In the genomic region with DNA sequence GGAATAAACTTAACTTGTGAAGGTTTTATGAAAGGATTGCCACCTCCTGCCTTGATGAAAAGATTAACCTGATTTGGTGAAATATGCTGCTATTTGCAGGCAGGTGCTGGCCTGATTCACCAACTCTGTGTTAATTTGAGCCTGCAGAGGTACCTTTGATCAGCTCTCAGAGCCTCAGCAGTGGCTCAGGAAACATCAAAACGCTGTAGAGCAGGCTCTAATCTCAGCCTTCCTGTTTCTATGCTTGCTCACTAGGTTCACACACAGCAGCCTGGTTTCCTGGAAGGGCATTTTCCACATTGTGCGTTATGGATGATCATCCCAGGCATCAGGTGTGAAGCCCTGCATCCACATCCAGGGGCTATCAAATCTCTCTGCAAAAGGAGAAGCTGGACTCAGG, we compare ENCODE assay signal across 12 cellular contexts. TPM values are rescaled to one million over a fixed set of nuclear protein-coding genes. Genes with fewer than 3 reads are reported as not detected.
DNase-seq lines count a peak whose midpoint lies in the region; ATAC-seq, FAIRE-seq and TF ChIP-seq lines count a peak whose summit lies in the region.
"Had no signal": no experiment of that assay in that cellular context is flagged by ENCODE, and none has a peak within 500 bp of the region (broad histone marks: within the 10 kb centered on the region; RNA-seq: fewer than 3 reads in every experiment).

No MANE protein-coding gene starts in this region.

- intact Hi-C loops in CD8-positive, alpha-beta T cell (cut with DNase I, micrococcal nuclease) = no loop called here

- H3K36me3 Mint-ChIP-seq in CD8-positive, alpha-beta T cell = peaks cover 4% of the 10 kb centered on the region
- peaks cover 3% of the 10 kb centered on the region for H3K36me3 Mint-ChIP-seq in effector memory CD8-positive, alpha-beta T cell (ENCODE audit: insufficient read depth)
- H3K36me3 Mint-ChIP-seq in mesothelial cell of epicardium = peaks cover 7% of the 10 kb centered on the region

- no peak overlapping the region for H3K27ac ChIP-seq in CD8-positive, alpha-beta T cell (ENCODE audit: low read depth, low read length)
- H3K27ac ChIP-seq in HUES6 (ENCODE audit: low read depth, low read length) (peak overlapping the region; percentile 4; the same call in 1 of the 2 replicates), RWPE1 (no peak overlapping the region)

- H3K9me3 Mint-ChIP-seq in CD8-positive, alpha-beta T cell = peaks cover 3% of the 10 kb centered on the region
- peaks cover 0 to 2% of the 10 kb centered on the region in 2 donors for H3K9me3 Mint-ChIP-seq in effector memory CD8-positive, alpha-beta T cell
- H3K9me3 Mint-ChIP-seq in mesothelial cell of epicardium = peaks cover 4% of the 10 kb centered on the region
- H3K9me3 Mint-ChIP-seq: activated naive CD4-positive, alpha-beta T cell treated with anti-CD3 and anti-CD28 coated beads, Interleukin-2, amount 50 U/mL, for 24 hours had no signal

- no peak for FAIRE-seq in H54 (lab: Jason Lieb, UNC)

- peak overlapping the region; percentile 66 for H3K27ac Mint-ChIP-seq in CD8-positive, alpha-beta T cell
- peak overlapping the region in 1 of 2 donors; percentile 38 for H3K27ac Mint-ChIP-seq in effector memory CD8-positive, alpha-beta T cell
- H3K27ac Mint-ChIP-seq in mesothelial cell of epicardium = peak overlapping the region; percentile 62
- H3K27ac Mint-ChIP-seq: activated naive CD4-positive, alpha-beta T cell treated with anti-CD3 and anti-CD28 coated beads, Interleukin-2, amount 50 U/mL, for 24 hours had no signal

- H3K27me3 Mint-ChIP-seq in CD8-positive, alpha-beta T cell (ENCODE audit: low read depth) = no peaks in the 10 kb centered on the region
- no peaks in the 10 kb centered on the region for H3K27me3 Mint-ChIP-seq in effector memory CD8-positive, alpha-beta T cell
- no peaks in the 10 kb centered on the region for H3K27me3 Mint-ChIP-seq in mesothelial cell of epicardium (ENCODE audit: low read depth)
- H3K27me3 Mint-ChIP-seq: activated naive CD4-positive, alpha-beta T cell treated with anti-CD3 and anti-CD28 coated beads, Interleukin-2, amount 50 U/mL, for 24 hours had no signal

- TF ChIP-seq CTCF in CD8-positive, alpha-beta T cell (IDR thresholded peaks at IDR 0.05) = no peak
- no peak for TF ChIP-seq CTCF in mesothelial cell of epicardium (IDR thresholded peaks at IDR 0.05; ENCODE audit: unreplicated experiment)
- TF ChIP-seq CTCF in RWPE1 (conservative IDR thresholded peaks at IDR 0.05; ENCODE audit: low read depth) = no peak

- ATAC-seq in CD8-positive, alpha-beta T cell = peak; percentile 73
- ATAC-seq in effector memory CD8-positive, alpha-beta T cell (replicated peaks) = peak; percentile 56
- ATAC-seq in HG02852 (IDR thresholded peaks at IDR 0.05; ENCODE audit: unreplicated experiment) = no peak

- CTCF ChIA-PET in CD8-positive, alpha-beta T cell (lab: Charles Lee) = interaction anchor here (0.7 to 6.4 kb wide), 9 partner anchors 9 to 199 kb away, joined by 3 to 30 read pairs (median 6); no protein-coding TSS in a partner anchor
- CTCF ChIA-PET in RWPE1 (lab: Yijun Ruan, JAX) = interaction anchor here (0.5 to 1.2 kb wide), 4 partner anchors 15 to 128 kb away, joined by 3 to 5 read pairs (median 3); no protein-coding TSS in a partner anchor

- H3K27me3 ChIP-seq in CD8-positive, alpha-beta T cell (ENCODE audit: insufficient read depth, low read length) = no peaks in the 10 kb centered on the region
- H3K27me3 ChIP-seq in HUES6 (ENCODE audit: control insufficient read depth, insufficient read depth, low read length) = no peaks in the 10 kb centered on the region

- H3K9ac ChIP-seq in HUES6 (ENCODE audit: low read length) = no peak overlapping the region

- H3K4me1 Mint-ChIP-seq in CD8-positive, alpha-beta T cell (ENCODE audit: low read depth) = peaks cover 20% of the 10 kb centered on the region
- peaks cover 10 to 14% of the 10 kb centered on the region in 2 donors for H3K4me1 Mint-ChIP-seq in effector memory CD8-positive, alpha-beta T cell (ENCODE audit: low read depth in 2 of 2)
- H3K4me1 Mint-ChIP-seq in mesothelial cell of epicardium = peaks cover 20% of the 10 kb centered on the region

- H3K4me3 Mint-ChIP-seq in CD8-positive, alpha-beta T cell = no peak overlapping the region
- no peak overlapping the region for H3K4me3 Mint-ChIP-seq in effector memory CD8-positive, alpha-beta T cell
- H3K4me3 Mint-ChIP-seq in mesothelial cell of epicardium = no peak overlapping the region
- H3K4me3 Mint-ChIP-seq: activated naive CD4-positive, alpha-beta T cell treated with anti-CD3 and anti-CD28 coated beads, Interleukin-2, amount 50 U/mL, for 24 hours; CD14-positive monocyte had no signal

- POLR2A ChIA-PET in CD8-positive, alpha-beta T cell (lab: Charles Lee) = interaction anchor here (1.1 to 4.5 kb wide), 3 partner anchors 9 to 14 kb away, joined by 3 to 34 read pairs (median 8); no protein-coding TSS in a partner anchor
- POLR2A ChIA-PET in RWPE1 (lab: Yijun Ruan, JAX; ENCODE audit: low non-redundant PET) = interaction anchor here (0.6 to 1.2 kb wide), 2 partner anchors 15 to 19 kb away, joined by 3 to 5 read pairs; no protein-coding TSS in a partner anchor

- H3K4me1 ChIP-seq in CD8-positive, alpha-beta T cell (ENCODE audit: insufficient read depth, low read length) = peaks cover 16% of the 10 kb centered on the region
- peaks cover 26% of the 10 kb centered on the region for H3K4me1 ChIP-seq in HUES6 (ENCODE audit: control insufficient read depth, insufficient read depth, low read length)

- no peak overlapping the region for H3K4me3 ChIP-seq in CD8-positive, alpha-beta T cell (ENCODE audit: low read depth, low read length)
- no peak overlapping the region for H3K4me3 ChIP-seq in HUES6 (ENCODE audit: low read depth, low read length)

- DNase-seq in CD8-positive, alpha-beta T cell = peak in 1 of 7 experiments; percentile 15
- no peak for DNase-seq in effector memory CD8-positive, alpha-beta T cell
- DNase-seq in mesothelial cell of epicardium (ENCODE audit: low spot score in 2 of 2, unreplicated experiment in 2 of 2) (no peak), RWPE1 (ENCODE audit: low spot score) (no peak), foreskin melanocyte (no peak), H54 (ENCODE audit: insufficient read length, low spot score) (no peak)
- DNase-seq: activated CD4-positive, alpha-beta T cell treated with anti-CD3 and anti-CD28 coated beads, Interleukin-2, amount 50 U/mL, for 4 hours; cerebellar nuclear complex had no signal

- no peak for TF ChIP-seq POLR2A in H54 (IDR thresholded peaks at IDR 0.05; ENCODE audit: low read depth, low read length)

- H3K36me3 ChIP-seq in CD8-positive, alpha-beta T cell (ENCODE audit: insufficient read depth, low read length) = no peaks in the 10 kb centered on the region
- H3K36me3 ChIP-seq in HUES6 (ENCODE audit: control insufficient read depth, insufficient read depth, low read length) = no peaks in the 10 kb centered on the region

- no peaks in the 10 kb centered on the region for H3K9me3 ChIP-seq in CD8-positive, alpha-beta T cell (ENCODE audit: low read length)
- no peaks in the 10 kb centered on the region for H3K9me3 ChIP-seq in HUES6 (ENCODE audit: control insufficient read depth, insufficient read depth, low read depth, low read length)

RNA-seq across cellular contexts. Expression of a gene that starts 16.9 kb away (rescaled TPM):
- 10 to 100 TPM; 66.6 to 71.6 TPM for total RNA-seq in CD8-positive, alpha-beta T cell
- 96.6 to 110 TPM (median 103 TPM) in 3 replicates for total RNA-seq in mesothelial cell of epicardium
